Comparison of ENCODE assay signal across 27 cellular contexts in the genomic region with DNA sequence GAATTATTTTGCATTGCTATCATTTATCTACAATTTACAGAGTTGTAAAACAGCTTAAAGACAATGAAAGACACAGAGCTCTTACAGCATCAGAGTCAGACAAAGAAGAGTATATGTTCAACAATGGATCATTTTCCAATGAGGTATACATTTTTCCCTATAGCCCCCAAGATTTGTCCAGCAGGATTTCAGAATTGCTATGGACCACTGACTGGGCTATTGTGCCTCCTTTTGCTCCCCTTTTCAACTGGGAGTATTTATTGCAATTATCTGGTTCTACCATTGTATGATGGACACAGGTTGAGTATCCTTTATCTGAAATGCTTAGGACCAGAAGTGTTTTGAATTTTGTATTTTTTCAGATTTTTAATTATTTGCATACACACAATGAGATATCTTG.
"Had no signal": no experiment of that assay in that cellular context is flagged by ENCODE, and none has a peak within 500 bp of the region (broad histone marks: within the 10 kb centered on the region; RNA-seq: fewer than 3 reads in every experiment).

No MANE protein-coding gene starts in this region.

- H3K4me1 ChIP-seq: colonic mucosa, esophagus muscularis mucosa, esophagus squamous epithelium, foreskin keratinocyte, gastrocnemius medialis, gastroesophageal sphincter, heart left ventricle, heart right ventricle had no signal

- DNase-seq: colonic mucosa; cortex of kidney; dermis blood vessel endothelial cell; dorsolateral prefrontal cortex; effector CD4-positive, alpha-beta T cell; effector CD8-positive, alpha-beta T cell; effector memory CD4-positive, alpha-beta T cell; effector memory CD8-positive, alpha-beta T cell; endodermal cell; erythroblast; esophagus squamous epithelium; foreskin keratinocyte; foreskin melanocyte; gastrocnemius medialis; glutamatergic neuron; head of caudate nucleus; heart left ventricle; heart right ventricle had no signal

- H3K4me3 ChIP-seq: colonic mucosa, coronary artery, dorsolateral prefrontal cortex, esophagus muscularis mucosa, esophagus squamous epithelium, gastrocnemius medialis, gastroesophageal sphincter, heart left ventricle, heart right ventricle had no signal

- FAIRE-seq: colon, endometrium, endothelial cell of umbilical vein, frontal cortex had no signal

- H3K27me3 ChIP-seq: colonic mucosa, dorsolateral prefrontal cortex, esophagus squamous epithelium, foreskin keratinocyte, gastroesophageal sphincter had no signal

- H3K9me3 ChIP-seq: colonic mucosa, gastrocnemius medialis had no signal

- H3K36me3 ChIP-seq: colonic mucosa, esophagus muscularis mucosa, esophagus squamous epithelium, gastrocnemius medialis, gastroesophageal sphincter, heart left ventricle, heart right ventricle had no signal

- ATAC-seq: effector memory CD8-positive, alpha-beta T cell; esophagus mucosa; foreskin keratinocyte; gastrocnemius medialis; gastroesophageal sphincter; heart left ventricle; heart right ventricle had no signal

- H3K27ac ChIP-seq: colonic mucosa, coronary artery, dorsolateral prefrontal cortex, epithelial cell of prostate, esophagus muscularis mucosa, esophagus squamous epithelium, foreskin keratinocyte, gastrocnemius medialis, gastroesophageal sphincter, heart left ventricle, heart right ventricle had no signal
